In the genomic region with DNA sequence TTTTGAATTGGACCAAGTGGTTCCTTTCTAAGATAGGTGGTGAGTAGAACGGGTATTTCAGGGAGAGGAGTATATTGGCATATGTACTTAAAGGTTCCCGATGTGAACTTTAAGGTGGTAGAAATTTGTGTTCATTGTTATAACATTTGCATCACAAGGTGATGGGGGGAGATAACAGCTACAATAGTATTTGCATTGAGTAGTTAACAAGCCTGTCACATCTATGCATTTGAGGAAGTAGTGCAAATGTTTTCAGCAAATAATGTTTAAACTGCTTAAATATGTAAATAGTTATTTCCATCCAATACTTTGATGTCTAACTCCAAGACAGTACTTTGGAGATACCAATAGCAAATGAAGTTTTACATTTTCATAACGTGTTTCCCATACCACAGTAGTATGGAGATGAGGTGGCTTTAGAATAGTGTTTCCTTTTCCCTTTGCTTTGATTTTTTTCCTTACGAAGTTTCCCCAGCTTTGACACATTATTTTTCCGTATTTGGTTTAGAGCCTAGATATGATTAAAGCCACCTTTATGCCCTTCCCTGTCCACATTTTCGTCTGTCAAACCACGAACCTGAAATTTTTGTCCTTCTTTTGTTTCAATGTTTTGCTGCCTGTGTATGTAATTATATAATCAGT, we compare ENCODE assay signal across 1 cellular context.
TF ChIP-seq lines count a peak whose summit lies in the region.

No MANE protein-coding gene starts in this region.

TF ChIP-seq in GM12878, 131 proteins besides CTCF, POLR2A, EP300 and RAD21:
- TF ChIP-seq, protein P1, sequence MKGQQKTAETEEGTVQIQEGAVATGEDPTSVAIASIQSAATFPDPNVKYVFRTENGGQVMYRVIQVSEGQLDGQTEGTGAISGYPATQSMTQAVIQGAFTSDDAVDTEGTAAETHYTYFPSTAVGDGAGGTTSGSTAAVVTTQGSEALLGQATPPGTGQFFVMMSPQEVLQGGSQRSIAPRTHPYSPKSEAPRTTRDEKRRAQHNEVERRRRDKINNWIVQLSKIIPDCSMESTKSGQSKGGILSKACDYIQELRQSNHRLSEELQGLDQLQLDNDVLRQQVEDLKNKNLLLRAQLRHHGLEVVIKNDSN (IDR thresholded peaks at IDR 0.05; ENCODE audit: borderline replicate concordance, extremely low read length, insufficient read depth, low read depth, low read length) = no peak
- TF ChIP-seq POLR2AphosphoS2 (IDR thresholded peaks at IDR 0.05; ENCODE audit: low read depth, low read length) = peak; percentile 22; the same call in 1 of the 2 replicates
